ENCODE assay signal across 8 cellular contexts in genomic region chr3:38454884-38455638, GRCh38. TPM values are rescaled to one million over a fixed set of nuclear protein-coding genes. Genes with fewer than 3 reads are reported as not detected.
A peak's percentile ranks its signal among the peaks of the same experiment; 100 is the strongest.
DNase-seq lines count a peak whose midpoint lies in the region; ATAC-seq and TF ChIP-seq lines count a peak whose summit lies in the region.

No MANE protein-coding gene starts in this region.

- H3K4me2 ChIP-seq in OCI-LY1 (ENCODE audit: low read length): peak overlapping the region; percentile 68

- H3K4me1 ChIP-seq in OCI-LY1 (ENCODE audit: insufficient read depth, low read length, severe bottlenecking): peaks cover 15% of the 10 kb centered on the region

- H3K27ac Mint-ChIP-seq in activated naive CD8-positive, alpha-beta T cell: peak overlapping the region; percentile 46
- peak overlapping the region; percentile 100 for H3K27ac Mint-ChIP-seq in glutamatergic neuron (ENCODE audit: unreplicated experiment)

- no peaks in the 10 kb centered on the region for H3K9me3 ChIP-seq in OCI-LY1 (ENCODE audit: low read length)

- H3K79me2 ChIP-seq in OCI-LY1 (ENCODE audit: insufficient read depth, low read length): no peaks in the 10 kb centered on the region

- H3K36me3 Mint-ChIP-seq in activated naive CD8-positive, alpha-beta T cell: no peaks in the 10 kb centered on the region
- no peaks in the 10 kb centered on the region for H3K36me3 Mint-ChIP-seq in glutamatergic neuron (ENCODE audit: unreplicated experiment)

- peak; percentile 45 for DNase-seq in NCI-H2196 (lab: John Stamatoyannopoulos, UW; ENCODE audit: unreplicated experiment)
- DNase-seq in NCI-H2196 treated with DMSO at 0.1 percent for 48 hours (lab: John Stamatoyannopoulos, UW; ENCODE audit: unreplicated experiment): no peak
- DNase-seq in glutamatergic neuron: peak; percentile 93
- DNase-seq in nucleus accumbens (lab: John Stamatoyannopoulos, UW): peak in 47 of 56 donors; percentile 15 to 81 (median 51)

- H3K9ac ChIP-seq in OCI-LY1 (ENCODE audit: low read length): peak overlapping the region; percentile 57; the same call in 1 of the 2 replicates

- H3K4me1 Mint-ChIP-seq in activated naive CD8-positive, alpha-beta T cell (ENCODE audit: low read depth): peaks cover 17% of the 10 kb centered on the region
- H3K4me1 Mint-ChIP-seq in glutamatergic neuron (ENCODE audit: low read depth, unreplicated experiment): peaks cover 19% of the 10 kb centered on the region

- peak overlapping the region; percentile 64 for H3K4me3 ChIP-seq in OCI-LY1 (ENCODE audit: low read depth, low read length, poor library complexity, severe bottlenecking)

- H4K20me1 ChIP-seq in OCI-LY1 (ENCODE audit: insufficient read depth, low read length): no peaks in the 10 kb centered on the region

- no peaks in the 10 kb centered on the region for H3K36me3 ChIP-seq in OCI-LY1 (ENCODE audit: insufficient read depth, low read length)

- TF ChIP-seq CTCF in OCI-LY1 (IDR thresholded peaks at IDR 0.05; ENCODE audit: low read length): no peak
- no peak for TF ChIP-seq CTCF in glutamatergic neuron (IDR thresholded peaks at IDR 0.05; ENCODE audit: partially characterized antibody, unreplicated experiment)

- H3K27me3 Mint-ChIP-seq in activated naive CD8-positive, alpha-beta T cell: no peaks in the 10 kb centered on the region
- H3K27me3 Mint-ChIP-seq in glutamatergic neuron (ENCODE audit: unreplicated experiment): peaks cover 20% of the 10 kb centered on the region

- H3F3A ChIP-seq in OCI-LY1 (ENCODE audit: insufficient read depth, low read length): no peaks in the 10 kb centered on the region

- ATAC-seq in HG03460 (IDR thresholded peaks at IDR 0.05; ENCODE audit: unreplicated experiment) (peak; percentile 22), HG03025 (IDR thresholded peaks at IDR 0.05; ENCODE audit: low FRiP score, unreplicated experiment) (no peak)

- H2AFZ ChIP-seq in OCI-LY1 (ENCODE audit: low read length): no peak overlapping the region

- no peaks in the 10 kb centered on the region for H3K27me3 ChIP-seq in OCI-LY1 (ENCODE audit: insufficient read depth, low read length)

- H3K9me2 ChIP-seq in OCI-LY1 (ENCODE audit: low read depth, low read length): no peaks in the 10 kb centered on the region

- no peaks in the 10 kb centered on the region for H3K9me3 Mint-ChIP-seq in activated naive CD8-positive, alpha-beta T cell (ENCODE audit: low read depth)
- H3K9me3 Mint-ChIP-seq in glutamatergic neuron (ENCODE audit: unreplicated experiment): peaks cover 14% of the 10 kb centered on the region

- no peak overlapping the region for H3K27ac ChIP-seq in OCI-LY1 (ENCODE audit: low read depth, low read length, poor library complexity, severe bottlenecking)

- peak overlapping the region; percentile 96 for H3K4me3 Mint-ChIP-seq in activated naive CD8-positive, alpha-beta T cell
- H3K4me3 Mint-ChIP-seq in glutamatergic neuron (ENCODE audit: unreplicated experiment): peak overlapping the region; percentile 98

RNA-seq across cellular contexts. Expression of gene ACVR2B, which starts 1.4 kb away (rescaled TPM):
- 122 TPM for total RNA-seq in glutamatergic neuron (ENCODE audit: unreplicated experiment)

RNA-seq across cellular contexts. Expression of gene EXOG, which starts 41.1 kb away (rescaled TPM):
- 20.9 TPM for total RNA-seq in glutamatergic neuron (ENCODE audit: unreplicated experiment)
